1 cellular context compared by ENCODE assay signal in genomic region chr1:41880951-41881885, GRCh38.
TF ChIP-seq lines count a peak whose summit lies in the region.

No MANE protein-coding gene starts in this region.

TF ChIP-seq in GM12878, 131 proteins besides CTCF, POLR2A, EP300 and RAD21:
- TF ChIP-seq, protein P1, sequence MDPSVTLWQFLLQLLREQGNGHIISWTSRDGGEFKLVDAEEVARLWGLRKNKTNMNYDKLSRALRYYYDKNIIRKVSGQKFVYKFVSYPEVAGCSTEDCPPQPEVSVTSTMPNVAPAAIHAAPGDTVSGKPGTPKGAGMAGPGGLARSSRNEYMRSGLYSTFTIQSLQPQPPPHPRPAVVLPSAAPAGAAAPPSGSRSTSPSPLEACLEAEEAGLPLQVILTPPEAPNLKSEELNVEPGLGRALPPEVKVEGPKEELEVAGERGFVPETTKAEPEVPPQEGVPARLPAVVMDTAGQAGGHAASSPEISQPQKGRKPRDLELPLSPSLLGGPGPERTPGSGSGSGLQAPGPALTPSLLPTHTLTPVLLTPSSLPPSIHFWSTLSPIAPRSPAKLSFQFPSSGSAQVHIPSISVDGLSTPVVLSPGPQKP (IDR thresholded peaks at IDR 0.05; ENCODE audit: low read depth, low read length) = no peak
- TF ChIP-seq BCLAF1 (IDR thresholded peaks at IDR 0.05) = no peak
- no peak for TF ChIP-seq ZNF24 (IDR thresholded peaks at IDR 0.05)
- no peak for TF ChIP-seq HDAC2 (IDR thresholded peaks at IDR 0.05)
